In the genomic region with DNA sequence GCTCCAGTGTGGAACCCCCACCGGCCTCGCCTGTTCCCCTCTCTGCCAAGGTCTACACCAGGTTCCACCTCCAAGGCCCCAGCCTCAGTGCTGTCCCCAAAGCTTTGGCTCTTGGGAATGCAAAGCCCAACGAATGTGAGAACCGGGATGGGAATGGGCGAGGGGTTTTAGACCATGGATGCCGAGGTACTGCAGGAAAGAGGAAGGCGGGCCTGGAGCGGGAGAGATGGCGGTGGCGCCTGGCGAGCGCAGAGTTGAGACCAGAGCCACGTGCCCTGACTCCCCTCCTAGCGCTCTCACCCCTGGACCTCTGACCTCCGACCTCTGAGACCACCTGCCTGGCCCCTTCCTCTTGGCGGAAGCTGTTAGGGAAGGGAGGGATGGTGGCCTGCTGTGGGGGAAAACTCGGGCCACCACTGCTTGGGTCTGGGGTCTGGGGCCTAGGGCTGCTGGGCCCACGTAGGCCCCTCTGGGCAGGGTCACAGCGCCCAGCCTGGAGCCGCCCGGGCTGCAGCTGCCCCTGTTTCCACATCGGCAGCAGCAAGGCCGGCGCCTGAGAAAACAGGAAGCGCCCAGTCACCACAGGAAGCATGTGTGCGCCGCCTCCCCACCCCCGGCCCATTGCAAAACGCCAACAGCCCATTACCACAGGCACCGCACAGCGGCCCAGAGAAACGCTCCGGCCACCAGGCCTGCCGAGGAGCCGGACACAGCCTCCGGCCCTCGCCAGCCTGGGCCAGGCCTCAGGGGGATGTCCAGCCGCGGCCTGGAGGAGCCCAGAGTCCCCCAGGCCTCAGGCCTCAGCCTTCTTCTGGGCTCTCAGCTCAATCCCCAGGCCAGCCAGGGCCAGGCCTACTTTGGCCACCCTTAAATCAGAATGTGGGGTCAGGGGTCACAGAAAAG, we compare ENCODE assay signal across 8 cellular contexts. TPM values are rescaled to one million over a fixed set of nuclear protein-coding genes. Genes with fewer than 3 reads are reported as not detected.
DNase-seq lines count a peak whose midpoint lies in the region; ATAC-seq and TF ChIP-seq lines count a peak whose summit lies in the region.

No MANE protein-coding gene starts in this region.

- peak overlapping the region; percentile 80 for H2AFZ ChIP-seq in osteoblast (ENCODE audit: low read length)

- peak overlapping the region in 22 of 59 donors; percentile 1 to 43 (median 22) for H3K4me3 ChIP-seq in dorsolateral prefrontal cortex
- no peak overlapping the region for H3K4me3 ChIP-seq in osteoblast (ENCODE audit: insufficient read depth, low read length)

- peak overlapping the region; percentile 32 for H3K4me2 ChIP-seq in osteoblast (ENCODE audit: insufficient read depth, low read length)

- no peaks in the 10 kb centered on the region for H3K79me2 ChIP-seq in osteoblast (ENCODE audit: insufficient read depth, low read length)

- H3K27me3 ChIP-seq in dorsolateral prefrontal cortex, result no peaks in the 10 kb centered on the region
- no peaks in the 10 kb centered on the region for H3K27me3 ChIP-seq in osteoblast (ENCODE audit: insufficient read depth, low read length)

- intact Hi-C loops in dorsolateral prefrontal cortex (cut with DNase I), result no loop called here

- H3K27ac ChIP-seq in dorsolateral prefrontal cortex (peak overlapping the region in 56 of 59 donors; percentile 6 to 91 (median 81)), osteoblast (ENCODE audit: low read depth, low read length) (peak overlapping the region; percentile 85)

- no peaks in the 10 kb centered on the region for H3K36me3 ChIP-seq in osteoblast (ENCODE audit: insufficient read depth, low read length)

- peaks cover 10% of the 10 kb centered on the region for H3K4me1 ChIP-seq in osteoblast (ENCODE audit: insufficient read depth, low read length)

- no peak for TF ChIP-seq CTCF in dorsolateral prefrontal cortex (IDR thresholded peaks at IDR 0.05 in 54 of 56, conservative IDR thresholded peaks at IDR 0.05 in 2 of 56; ENCODE audit: low read depth in 1 of 56, partially characterized antibody in 56 of 56)
- no peak for TF ChIP-seq CTCF in osteoblast (IDR thresholded peaks at IDR 0.05; ENCODE audit: extremely low read depth, low read depth, low read length)

- H3K9me3 ChIP-seq in osteoblast (ENCODE audit: low read depth, low read length), result no peaks in the 10 kb centered on the region

- peak; percentile 83 for DNase-seq in GDM1 (lab: John Stamatoyannopoulos, UW)
- DNase-seq in dorsolateral prefrontal cortex, result no peak
- DNase-seq in osteoblast (ENCODE audit: insufficient read length, low spot score, missing footprints), result peak; percentile 96

- ATAC-seq in HG03045 (IDR thresholded peaks at IDR 0.05; ENCODE audit: unreplicated experiment), result peak; percentile 46
- peak; percentile 83 to 86 for ATAC-seq in activated CD4-positive, CD25-positive, alpha-beta regulatory T cell treated with anti-CD3 and anti-CD28 coated beads, Interleukin-2, amount 50 U/mL, for 24 hours
- ATAC-seq in HG03469 (IDR thresholded peaks at IDR 0.05; ENCODE audit: unreplicated experiment), result no peak
- no peak for ATAC-seq in HG02571 (IDR thresholded peaks at IDR 0.05; ENCODE audit: unreplicated experiment)
- no peak for ATAC-seq in HG03025 (IDR thresholded peaks at IDR 0.05; ENCODE audit: low FRiP score, unreplicated experiment)

- H4K20me1 ChIP-seq in osteoblast (ENCODE audit: insufficient read depth, low read length), result no peaks in the 10 kb centered on the region

RNA-seq across cellular contexts. Expression of gene SLC39A13, which starts 13.8 kb away (rescaled TPM):
- total RNA-seq in dorsolateral prefrontal cortex (10 to 100 TPM; 29.5 to 62.3 (median 39.7) TPM), osteoblast (52.5 and 78.9 TPM in 2 replicates)

RNA-seq across cellular contexts. Expression of gene SPI1, which starts 16.2 kb away (rescaled TPM):
- 10 to 100 TPM in 76 of 120 experiments, 1 to 10 TPM in 44; 2.1 to 44.5 (median 11.4) TPM for total RNA-seq in dorsolateral prefrontal cortex
- total RNA-seq in osteoblast, result not detected in 2 replicates

RNA-seq across cellular contexts. Expression of gene PSMC3, which starts 31.7 kb away (rescaled TPM):
- total RNA-seq in dorsolateral prefrontal cortex (100 to 1,000 TPM in 90 of 120 experiments, 10 to 100 TPM in 30; 65.6 to 166 (median 113) TPM), osteoblast (121 and 124 TPM in 2 replicates)

RNA-seq across cellular contexts. Expression of gene MYBPC3, which starts 42.1 kb away (rescaled TPM):
- total RNA-seq in dorsolateral prefrontal cortex (under 1 TPM in 37 of 120 experiments, not detected in 83; 0.08 to 0.36 (median 0.15) TPM), osteoblast (not detected in 2 replicates)

RNA-seq across cellular contexts. Expression of gene RAPSN, which starts 54.4 kb away (rescaled TPM):
- total RNA-seq in dorsolateral prefrontal cortex (1 to 10 TPM in 5 of 120 experiments, under 1 TPM in 44, not detected in 71; 0.26 to 2.1 (median 0.56) TPM), osteoblast (0.29 and 0.36 TPM in 2 replicates)

Comparison
In these comparisons a context has a peak if more than half of its experiments do, and no peak if none do; other contexts are left out.
1. DNase-seq: peak in GDM1 (single experiment) and osteoblast (single experiment); none in dorsolateral prefrontal cortex (0 of 10).
2. ATAC-seq: peak in HG03045 (single experiment) and activated CD4-positive, CD25-positive, alpha-beta regulatory T cell treated with anti-CD3 and anti-CD28 coated beads, Interleukin-2, amount 50 U/mL, for 24 hours (2 of 2); none in HG03469 (single experiment), HG02571 (single experiment) and HG03025 (single experiment).